In the genomic region with DNA sequence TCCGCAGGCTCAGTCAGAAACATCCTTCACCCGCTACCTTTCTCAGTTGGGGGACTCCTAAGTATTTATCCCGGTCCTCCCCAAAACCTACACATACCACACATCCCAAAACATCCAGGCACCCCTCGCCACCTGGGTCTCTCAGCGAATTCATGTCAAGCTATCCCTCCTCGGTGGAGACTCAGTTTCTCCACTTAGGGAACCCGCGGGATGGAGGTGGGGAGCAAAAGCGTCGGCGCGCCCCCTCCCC, we compare ENCODE assay signal across 8 cellular contexts. TPM values are rescaled to one million over a fixed set of nuclear protein-coding genes. Genes with fewer than 3 reads are reported as not detected.
A peak's percentile ranks its signal among the peaks of the same experiment; 100 is the strongest.
DNase-seq lines count a peak whose midpoint lies in the region; TF ChIP-seq lines count a peak whose summit lies in the region.

No MANE protein-coding gene starts in this region.

- H3K4me1 ChIP-seq in skeletal muscle tissue (ENCODE audit: control insufficient read depth in 3 of 3, insufficient read depth in 3 of 3, low read length in 3 of 3): peaks cover 35 to 38% (median 37%) of the 10 kb centered on the region in 3 donors

- H3K9ac ChIP-seq in SK-N-MC (ENCODE audit: insufficient read length) (peak overlapping the region; percentile 9), skeletal muscle tissue (ENCODE audit: low read depth in 1 of 3, low read length in 3 of 3) (peak overlapping the region; percentile 88 to 94 (median 91))

- H3K27me3 ChIP-seq in skeletal muscle tissue (ENCODE audit: control insufficient read depth in 3 of 3, insufficient read depth in 3 of 3, low read length in 3 of 3): no peaks in the 10 kb centered on the region

- H3K4me3 ChIP-seq in SK-N-MC: peak overlapping the region; percentile 95
- peak overlapping the region; percentile 93 for H3K4me3 ChIP-seq in fibroblast of villous mesenchyme (ENCODE audit: low read depth, low read length)
- H3K4me3 ChIP-seq in skeletal muscle tissue (ENCODE audit: low read length in 3 of 3): peak overlapping the region; percentile 83 to 87 (median 87)

- H3K9me3 ChIP-seq in SK-N-MC (ENCODE audit: low read depth, low read length): no peaks in the 10 kb centered on the region
- H3K9me3 ChIP-seq in skeletal muscle tissue (ENCODE audit: control insufficient read depth in 3 of 3, low read length in 3 of 3): no peaks in the 10 kb centered on the region

- peak overlapping the region; percentile 96 for H3K27ac ChIP-seq in SK-N-MC
- H3K27ac ChIP-seq in skeletal muscle tissue (ENCODE audit: low read depth, low read length): peak overlapping the region; percentile 97

- TF ChIP-seq CTCF in fibroblast of villous mesenchyme (IDR thresholded peaks at IDR 0.05; ENCODE audit: insufficient read depth, low read depth, low read length): no peak

- H3K36me3 ChIP-seq in SK-N-MC (ENCODE audit: insufficient read depth, low read length) (no peaks in the 10 kb centered on the region), skeletal muscle tissue (ENCODE audit: control insufficient read depth in 3 of 3, insufficient read depth in 3 of 3, low read length in 3 of 3) (no peaks in the 10 kb centered on the region)

- DNase-seq in NCI-H146 treated with DMSO at 0.1 percent for 48 hours (lab: John Stamatoyannopoulos, UW; ENCODE audit: unreplicated experiment) (peak; percentile 65), NCI-H146 (lab: John Stamatoyannopoulos, UW) (no peak), SK-N-MC (ENCODE audit: low read depth, low spot score) (no peak), fibroblast of villous mesenchyme (ENCODE audit: low read depth) (no peak), NCI-H510A (lab: John Stamatoyannopoulos, UW) (no peak), 8988T (no peak), GF-D8 (lab: John Stamatoyannopoulos, UW) (no peak)

RNA-seq across cellular contexts. Expression of a gene that starts 1.2 kb away (rescaled TPM):
- total RNA-seq in fibroblast of villous mesenchyme (15.5 and 15.8 TPM in 2 replicates), skeletal muscle tissue (7.8 TPM)

RNA-seq across cellular contexts. Expression of a gene that starts 8.0 kb away (rescaled TPM):
- total RNA-seq in fibroblast of villous mesenchyme: 0.32 and 0.43 TPM in 2 replicates
- not detected for total RNA-seq in skeletal muscle tissue

RNA-seq across cellular contexts. Expression of a gene that starts 18.2 kb away (rescaled TPM):
- total RNA-seq in fibroblast of villous mesenchyme (22.9 and 24.2 TPM in 2 replicates), skeletal muscle tissue (16.2 TPM)

RNA-seq across cellular contexts. Expression of a gene that starts 26.9 kb away (rescaled TPM):
- total RNA-seq in fibroblast of villous mesenchyme: 57.7 and 68.2 TPM in 2 replicates
- 31.8 TPM for total RNA-seq in skeletal muscle tissue

RNA-seq across cellular contexts. Expression of a gene that starts 30.8 kb away (rescaled TPM):
- 255 and 330 TPM in 2 replicates for total RNA-seq in fibroblast of villous mesenchyme
- 36.0 TPM for total RNA-seq in skeletal muscle tissue
